Comparison of ENCODE assay signal across 1 cellular context in genomic region chr4:184282251-184282713, GRCh38.
A peak's percentile ranks its signal among the peaks of the same experiment; 100 is the strongest.
TF ChIP-seq lines count a peak whose summit lies in the region.

No MANE protein-coding gene starts in this region.

TF ChIP-seq in GM12878, 131 proteins besides CTCF, POLR2A, EP300 and RAD21 (continued from another document):
- TF ChIP-seq NFXL1 (IDR thresholded peaks at IDR 0.05; ENCODE audit: borderline replicate concordance) (no peak), BHLHE40 (IDR thresholded peaks at IDR 0.05; ENCODE audit: borderline replicate concordance in 1 of 2, low read depth in 2 of 2, low read length in 1 of 2) (peak in 1 of 2 experiments; percentile 32; a peak in 2 of 4 replicates), SUZ12 (IDR thresholded peaks at IDR 0.05; ENCODE audit: unreplicated experiment) (no peak), CBFB (IDR thresholded peaks at IDR 0.05; ENCODE audit: low read depth) (no peak), ZNF687 (IDR thresholded peaks at IDR 0.05) (peak; percentile 97)
